24 cellular contexts compared by ENCODE assay signal in the genomic region with DNA sequence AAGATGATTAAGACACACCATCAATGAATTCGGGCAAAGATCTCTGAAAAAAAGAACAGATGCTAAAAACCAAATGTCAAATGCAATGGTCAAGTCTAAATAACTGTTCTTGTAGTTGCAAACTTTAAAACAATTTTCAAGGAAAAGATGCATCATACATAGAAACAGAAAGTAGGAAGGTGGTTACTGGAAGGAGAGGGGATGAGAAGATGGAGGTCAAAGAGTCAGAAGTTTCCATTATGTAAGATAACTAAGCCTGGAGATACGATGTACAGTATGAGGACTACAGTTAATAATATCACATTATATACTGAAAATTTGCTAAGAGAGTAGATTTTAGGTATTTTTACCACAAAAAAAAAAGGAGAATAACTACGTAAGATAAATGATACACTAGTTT.
"Had no signal": no experiment of that assay in that cellular context is flagged by ENCODE, and none has a peak within 500 bp of the region (broad histone marks: within the 10 kb centered on the region; RNA-seq: fewer than 3 reads in every experiment).

No MANE protein-coding gene starts in this region.

- H3K27ac Mint-ChIP-seq: activated CD4-positive, alpha-beta memory T cell treated with anti-CD3 and anti-CD28 coated beads, Interleukin-2, amount 10 ng/mL, durations not matched to agents 7 days and 5 days; activated CD8-positive, alpha-beta memory T cell treated with anti-CD3 and anti-CD28 coated beads, Interleukin-2, amount 10 ng/mL, durations not matched to agents 7 days and 5 days; effector memory CD8-positive, alpha-beta T cell; natural killer cell treated with Interleukin-12 subunit alpha and Interleukin-12 subunit beta and Interleukin-15 and Interleukin-18, amount 100 ng/mL, for 72 hours; stimulated activated naive B cell treated with anti-CD40 and anti-IgM and Interleukin-4, amounts not matched to agents 10 μg/mL and 1 μg/mL and 100 μg/mL, for 72 hours had no signal

- H3K4me3 Mint-ChIP-seq: activated CD4-positive, alpha-beta memory T cell treated with anti-CD3 and anti-CD28 coated beads, Interleukin-2, amount 10 ng/mL, durations not matched to agents 7 days and 5 days; activated CD8-positive, alpha-beta memory T cell treated with anti-CD3 and anti-CD28 coated beads, Interleukin-2, amount 10 ng/mL, durations not matched to agents 7 days and 5 days; effector memory CD8-positive, alpha-beta T cell; natural killer cell treated with Interleukin-12 subunit alpha and Interleukin-12 subunit beta and Interleukin-15 and Interleukin-18, amount 100 ng/mL, for 72 hours; stimulated activated naive B cell treated with anti-CD40 and anti-IgM and Interleukin-4, amounts not matched to agents 10 μg/mL and 1 μg/mL and 100 μg/mL, for 72 hours had no signal

- H3K4me1 ChIP-seq: gastrocnemius medialis, left ventricle myocardium inferior had no signal

- H3K27ac ChIP-seq: gastrocnemius medialis, left ventricle myocardium inferior, thoracic aorta had no signal

- H3K9me3 ChIP-seq: gastrocnemius medialis, left ventricle myocardium inferior, mucosa of descending colon, thoracic aorta had no signal

- ATAC-seq: activated CD8-positive, alpha-beta memory T cell treated with anti-CD3 and anti-CD28 coated beads, Interleukin-2, amount 10 ng/mL, durations not matched to agents 7 days and 5 days; effector memory CD8-positive, alpha-beta T cell; gastrocnemius medialis; mucosa of descending colon; natural killer cell treated with Interleukin-12 subunit alpha and Interleukin-12 subunit beta and Interleukin-15 and Interleukin-18, amount 100 ng/mL, for 72 hours; right cardiac atrium; stimulated activated naive B cell treated with anti-CD40 and anti-IgM and Interleukin-4, amounts not matched to agents 10 μg/mL and 1 μg/mL and 100 μg/mL, for 72 hours had no signal

- H3K9me3 Mint-ChIP-seq: activated CD4-positive, alpha-beta memory T cell treated with anti-CD3 and anti-CD28 coated beads, Interleukin-2, amount 10 ng/mL, durations not matched to agents 7 days and 5 days; effector memory CD8-positive, alpha-beta T cell; natural killer cell treated with Interleukin-12 subunit alpha and Interleukin-12 subunit beta and Interleukin-15 and Interleukin-18, amount 100 ng/mL, for 72 hours; stimulated activated naive B cell treated with anti-CD40 and anti-IgM and Interleukin-4, amounts not matched to agents 10 μg/mL and 1 μg/mL and 100 μg/mL, for 72 hours had no signal

- DNase-seq: activated CD4-positive, alpha-beta memory T cell treated with anti-CD3 and anti-CD28 coated beads, Interleukin-2, amount 10 ng/mL, durations not matched to agents 7 days and 5 days; activated CD4-positive, alpha-beta T cell treated with anti-CD3 and anti-CD28 coated beads for 4 hours; activated CD4-positive, CD25-positive, alpha-beta regulatory T cell; activated CD8-positive, alpha-beta memory T cell treated with anti-CD3 and anti-CD28 coated beads, Interleukin-2, amount 10 ng/mL, durations not matched to agents 7 days and 5 days; activated naive CD4-positive, alpha-beta T cell; caudate nucleus; cortex of kidney; effector memory CD8-positive, alpha-beta T cell; erythroblast; gastrocnemius medialis; glutamatergic neuron; islet precursor cell; left ventricle myocardium inferior; mucosa of descending colon; right cardiac atrium; stimulated activated CD4-positive, alpha-beta T cell treated with anti-CD3 and anti-CD28 coated beads, Interleukin-15, amount 100 ng/mL, for 24 hours; stimulated activated CD4-positive, alpha-beta T cell treated with anti-CD3 and anti-CD28 coated beads, Interleukin-2, amount 100 ng/mL, for 24 hours; stimulated activated naive B cell treated with anti-CD40 and anti-IgM and Interleukin-4, amounts not matched to agents 10 μg/mL and 1 μg/mL and 100 μg/mL, for 72 hours; trophoblast cell had no signal

- H3K27me3 ChIP-seq: gastrocnemius medialis had no signal

- FAIRE-seq: astrocyte, urothelium cell line had no signal

- H3K27me3 Mint-ChIP-seq: activated CD4-positive, alpha-beta memory T cell treated with anti-CD3 and anti-CD28 coated beads, Interleukin-2, amount 10 ng/mL, durations not matched to agents 7 days and 5 days; activated CD8-positive, alpha-beta memory T cell treated with anti-CD3 and anti-CD28 coated beads, Interleukin-2, amount 10 ng/mL, durations not matched to agents 7 days and 5 days; effector memory CD8-positive, alpha-beta T cell; natural killer cell treated with Interleukin-12 subunit alpha and Interleukin-12 subunit beta and Interleukin-15 and Interleukin-18, amount 100 ng/mL, for 72 hours; stimulated activated naive B cell treated with anti-CD40 and anti-IgM and Interleukin-4, amounts not matched to agents 10 μg/mL and 1 μg/mL and 100 μg/mL, for 72 hours had no signal

- H3K4me3 ChIP-seq: gastrocnemius medialis, left ventricle myocardium inferior, lung, mucosa of descending colon, thoracic aorta had no signal
